In genomic region chr10:24901686-24902399, GRCh38 we compare ENCODE assay signal across 8 cellular contexts. TPM values are rescaled to one million over a fixed set of nuclear protein-coding genes. Genes with fewer than 3 reads are reported as not detected.
DNase-seq lines count a peak whose midpoint lies in the region; ATAC-seq and TF ChIP-seq lines count a peak whose summit lies in the region.

No MANE protein-coding gene starts in this region.

- ATAC-seq in activated CD4-positive, CD25-positive, alpha-beta regulatory T cell treated with anti-CD3 and anti-CD28 coated beads, Interleukin-2, amount 50 U/mL, for 24 hours: peak; percentile 31 to 43
- ATAC-seq in GM21786 (IDR thresholded peaks at IDR 0.05; ENCODE audit: unreplicated experiment): peak; percentile 35
- no peak for ATAC-seq in GM21360 (IDR thresholded peaks at IDR 0.05; ENCODE audit: unreplicated experiment)

- H3K4me3 ChIP-seq in cardiac fibroblast (replicated peaks in 1 of 2; ENCODE audit: low read depth in 2 of 2, low read length in 2 of 2): no peak overlapping the region

- TF ChIP-seq CTCF in cardiac fibroblast (IDR thresholded peaks at IDR 0.05; ENCODE audit: low read depth, low read length): no peak

- no peak for DNase-seq in activated CD4-positive, CD25-positive, alpha-beta regulatory T cell treated with anti-CD3 and anti-CD28 coated beads, Interleukin-2, amount 50 U/mL, for 72 hours
- DNase-seq in MV-4-11 (lab: John Stamatoyannopoulos, UW): peak; percentile 75
- DNase-seq in cardiac fibroblast (ENCODE audit: low read depth in 2 of 2): peak; percentile 88 to 91
- peak; percentile 35 to 91 for DNase-seq in lung microvascular endothelial cell (ENCODE audit: low read depth in 2 of 2)
- no peak for DNase-seq in cerebellum (ENCODE audit: low spot score)

RNA-seq across cellular contexts. Expression of gene PRTFDC1, which starts 50.6 kb away (rescaled TPM):
- 5.6 and 7.6 TPM in 2 replicates for total RNA-seq in lung microvascular endothelial cell
- 24.3 TPM for total RNA-seq in cerebellum

Comparison
In these comparisons a context has a peak if more than half of its experiments do, and no peak if none do; other contexts are left out.
1. DNase-seq: peak in MV-4-11 (single experiment), cardiac fibroblast (2 of 2) and lung microvascular endothelial cell (2 of 2); none in activated CD4-positive, CD25-positive, alpha-beta regulatory T cell treated with anti-CD3 and anti-CD28 coated beads, Interleukin-2, amount 50 U/mL, for 72 hours (single experiment) and cerebellum (single experiment).